9 cellular contexts compared by ENCODE assay signal in genomic region chr2:232315049-232315922, GRCh38.
DNase-seq lines count a peak whose midpoint lies in the region; ATAC-seq and TF ChIP-seq lines count a peak whose summit lies in the region.
"Had no signal": no experiment of that assay in that cellular context is flagged by ENCODE, and none has a peak within 500 bp of the region (broad histone marks: within the 10 kb centered on the region; RNA-seq: fewer than 3 reads in every experiment).

No MANE protein-coding gene starts in this region.

- ATAC-seq in Right ventricle myocardium superior (ENCODE audit: poor library complexity), result peak; percentile 87
- ATAC-seq: K562 had no signal

- 39% methylated on average over 12 of the region's 12 CpGs for WGBS in smooth muscle cell (ENCODE audit: low lambda C conversion rate)

- peak; percentile 89 for DNase-seq in GM04504 (ENCODE audit: low read depth)
- DNase-seq in HFFc6, result peak; percentile 5
- peak; percentile 95 for DNase-seq in NOMO-1 treated with dmso at 0.1 percent for 144 hours (lab: John Stamatoyannopoulos, UW; ENCODE audit: unreplicated experiment)
- DNase-seq in activated T-helper 1 cell treated with anti-CD3 and anti-CD28 coated beads, Interleukin-2, amount 50 U/mL, for 16 hours (ENCODE audit: low read depth in 1 of 2, low spot score in 1 of 2), result peak; percentile 38 to 46
- DNase-seq in Right ventricle myocardium superior, result peak; percentile 71
- peak; percentile 16 for DNase-seq in smooth muscle cell (lab: John Stamatoyannopoulos, UW; ENCODE audit: unreplicated experiment)
- DNase-seq in G401 (ENCODE audit: low spot score), result no peak
- DNase-seq in DMS153 treated with DMSO at 0.1 percent for 48 hours (lab: John Stamatoyannopoulos, UW; ENCODE audit: unreplicated experiment), result no peak

- peaks cover 8% of the 10 kb centered on the region for H3K4me1 Mint-ChIP-seq in HFFc6 (ENCODE audit: low read depth)

- H3K4me1 ChIP-seq in smooth muscle cell (ENCODE audit: low read depth), result peaks cover 6% of the 10 kb centered on the region

- H3K9ac ChIP-seq in smooth muscle cell (ENCODE audit: low read depth), result peak overlapping the region; percentile 62

- H3K4me2 ChIP-seq in smooth muscle cell, result peak overlapping the region; percentile 40

- H3K27me3 ChIP-seq in smooth muscle cell (ENCODE audit: low read depth), result no peaks in the 10 kb centered on the region

- H3K79me2 ChIP-seq in smooth muscle cell (ENCODE audit: low read depth), result no peaks in the 10 kb centered on the region

- H4K20me1 ChIP-seq in smooth muscle cell (ENCODE audit: low read depth), result no peaks in the 10 kb centered on the region

- H3K9me3 Mint-ChIP-seq in HFFc6, result peaks cover 22% of the 10 kb centered on the region

- H3K36me3 Mint-ChIP-seq in HFFc6 (ENCODE audit: low read depth), result peaks cover 31% of the 10 kb centered on the region

- H2AFZ ChIP-seq in smooth muscle cell (ENCODE audit: low read depth), result no peak overlapping the region

- no peak overlapping the region for H3K4me3 Mint-ChIP-seq in HFFc6

- in situ Hi-C loops in G401 (cut with HindIII; ENCODE audit: low sequenced_read_pairs), result no loop called here

- no peaks in the 10 kb centered on the region; the same call in 1 of the 2 replicates for H3K27me3 Mint-ChIP-seq in HFFc6 (ENCODE audit: insufficient read depth)

- no peak; the same call in 1 of the 2 replicates for TF ChIP-seq CTCF in HFFc6 (IDR thresholded peaks at IDR 0.05)
- peak; percentile 20 for TF ChIP-seq CTCF in smooth muscle cell (IDR thresholded peaks at IDR 0.05; ENCODE audit: borderline replicate concordance, insufficient read depth, poor library complexity, severe bottlenecking)

- H3F3A ChIP-seq in smooth muscle cell (ENCODE audit: low read depth), result no peaks in the 10 kb centered on the region

- no peaks in the 10 kb centered on the region for H3K9me3 ChIP-seq in smooth muscle cell (replicated peaks; ENCODE audit: low read depth)

- H3K27ac Mint-ChIP-seq in HFFc6, result no peak overlapping the region

- H3K4me3 ChIP-seq in smooth muscle cell, result no peak overlapping the region
- H3K4me3 ChIP-seq: K562 had no signal

- intact Hi-C loops in Right ventricle myocardium superior (cut with DNase I), result no loop called here

- peaks cover 6% of the 10 kb centered on the region for H3K36me3 ChIP-seq in smooth muscle cell (ENCODE audit: low read depth)

- H3K27ac ChIP-seq in smooth muscle cell (ENCODE audit: low read depth), result peak overlapping the region; percentile 71

Comparison
In these comparisons a context has a peak if more than half of its experiments do, and no peak if none do; other contexts are left out.
1. DNase-seq: peak in GM04504 (single experiment), HFFc6 (single experiment), NOMO-1 treated with dmso at 0.1 percent for 144 hours (single experiment), activated T-helper 1 cell treated with anti-CD3 and anti-CD28 coated beads, Interleukin-2, amount 50 U/mL, for 16 hours (2 of 2), Right ventricle myocardium superior (single experiment) and smooth muscle cell (single experiment); none in G401 (single experiment) and DMS153 treated with DMSO at 0.1 percent for 48 hours (single experiment).